In the genomic region with DNA sequence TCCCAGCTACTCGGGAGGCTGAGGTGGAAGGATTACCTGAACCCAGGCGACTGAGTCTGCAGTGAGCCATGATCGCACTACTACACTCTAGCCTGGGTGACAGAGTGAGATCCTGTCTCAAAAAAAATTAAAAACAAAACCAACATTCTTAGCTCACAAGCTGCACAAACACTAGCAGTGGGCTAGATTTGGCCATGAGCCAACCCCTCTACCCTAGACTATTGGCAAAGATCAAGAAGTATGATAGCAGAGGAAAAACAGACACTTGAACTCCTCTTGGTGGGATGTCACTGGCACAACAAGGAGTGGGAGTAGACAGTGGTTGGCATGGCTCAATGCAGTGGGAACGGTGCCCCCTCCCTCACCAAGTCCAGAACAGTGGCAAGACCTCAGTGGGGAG, we compare ENCODE assay signal across 2 cellular contexts.
A peak's percentile ranks its signal among the peaks of the same experiment; 100 is the strongest.
TF ChIP-seq lines count a peak whose summit lies in the region.

No MANE protein-coding gene starts in this region.

TF ChIP-seq in SK-N-SH, 30 proteins besides CTCF, POLR2A, EP300 and RAD21:
- TF ChIP-seq, protein P1, sequence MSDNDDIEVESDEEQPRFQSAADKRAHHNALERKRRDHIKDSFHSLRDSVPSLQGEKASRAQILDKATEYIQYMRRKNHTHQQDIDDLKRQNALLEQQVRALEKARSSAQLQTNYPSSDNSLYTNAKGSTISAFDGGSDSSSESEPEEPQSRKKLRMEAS (IDR thresholded peaks at IDR 0.05; ENCODE audit: low read depth), result no peak
- TF ChIP-seq NFIC (IDR thresholded peaks at IDR 0.05; ENCODE audit: borderline replicate concordance), result peak; percentile 26; the same call in 1 of the 2 replicates
- TF ChIP-seq, protein P2, sequence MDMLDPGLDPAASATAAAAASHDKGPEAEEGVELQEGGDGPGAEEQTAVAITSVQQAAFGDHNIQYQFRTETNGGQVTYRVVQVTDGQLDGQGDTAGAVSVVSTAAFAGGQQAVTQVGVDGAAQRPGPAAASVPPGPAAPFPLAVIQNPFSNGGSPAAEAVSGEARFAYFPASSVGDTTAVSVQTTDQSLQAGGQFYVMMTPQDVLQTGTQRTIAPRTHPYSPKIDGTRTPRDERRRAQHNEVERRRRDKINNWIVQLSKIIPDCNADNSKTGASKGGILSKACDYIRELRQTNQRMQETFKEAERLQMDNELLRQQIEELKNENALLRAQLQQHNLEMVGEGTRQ (IDR thresholded peaks at IDR 0.05; ENCODE audit: borderline replicate concordance, low read depth, low read length), result no peak
- TF ChIP-seq, protein P3, sequence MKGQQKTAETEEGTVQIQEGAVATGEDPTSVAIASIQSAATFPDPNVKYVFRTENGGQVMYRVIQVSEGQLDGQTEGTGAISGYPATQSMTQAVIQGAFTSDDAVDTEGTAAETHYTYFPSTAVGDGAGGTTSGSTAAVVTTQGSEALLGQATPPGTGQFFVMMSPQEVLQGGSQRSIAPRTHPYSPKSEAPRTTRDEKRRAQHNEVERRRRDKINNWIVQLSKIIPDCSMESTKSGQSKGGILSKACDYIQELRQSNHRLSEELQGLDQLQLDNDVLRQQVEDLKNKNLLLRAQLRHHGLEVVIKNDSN (IDR thresholded peaks at IDR 0.05; ENCODE audit: borderline replicate concordance, low read depth), result no peak
- no peak for TF ChIP-seq GATA2 (CRISPR knock-in tag; IDR thresholded peaks at IDR 0.05)
- TF ChIP-seq, protein P4, sequence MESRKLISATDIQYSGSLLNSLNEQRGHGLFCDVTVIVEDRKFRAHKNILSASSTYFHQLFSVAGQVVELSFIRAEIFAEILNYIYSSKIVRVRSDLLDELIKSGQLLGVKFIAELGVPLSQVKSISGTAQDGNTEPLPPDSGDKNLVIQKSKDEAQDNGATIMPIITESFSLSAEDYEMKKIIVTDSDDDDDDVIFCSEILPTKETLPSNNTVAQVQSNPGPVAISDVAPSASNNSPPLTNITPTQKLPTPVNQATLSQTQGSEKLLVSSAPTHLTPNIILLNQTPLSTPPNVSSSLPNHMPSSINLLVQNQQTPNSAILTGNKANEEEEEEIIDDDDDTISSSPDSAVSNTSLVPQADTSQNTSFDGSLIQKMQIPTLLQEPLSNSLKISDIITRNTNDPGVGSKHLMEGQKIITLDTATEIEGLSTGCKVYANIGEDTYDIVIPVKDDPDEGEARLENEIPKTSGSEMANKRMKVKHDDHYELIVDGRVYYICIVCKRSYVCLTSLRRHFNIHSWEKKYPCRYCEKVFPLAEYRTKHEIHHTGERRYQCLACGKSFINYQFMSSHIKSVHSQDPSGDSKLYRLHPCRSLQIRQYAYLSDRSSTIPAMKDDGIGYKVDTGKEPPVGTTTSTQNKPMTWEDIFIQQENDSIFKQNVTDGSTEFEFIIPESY (IDR thresholded peaks at IDR 0.05; ENCODE audit: borderline replicate concordance, low read depth), result no peak
- TF ChIP-seq YY1 (IDR thresholded peaks at IDR 0.05; ENCODE audit: low read depth), result no peak
- no peak for TF ChIP-seq TCF12 (IDR thresholded peaks at IDR 0.05)
TF ChIP-seq in SK-N-SH: peak in this region for 1.

TF ChIP-seq in SK-N-SH treated with all-trans-retinoic acid at 6 μM for 48 hours, 23 proteins besides CTCF, POLR2A, EP300 and RAD21:
- TF ChIP-seq, protein P5, sequence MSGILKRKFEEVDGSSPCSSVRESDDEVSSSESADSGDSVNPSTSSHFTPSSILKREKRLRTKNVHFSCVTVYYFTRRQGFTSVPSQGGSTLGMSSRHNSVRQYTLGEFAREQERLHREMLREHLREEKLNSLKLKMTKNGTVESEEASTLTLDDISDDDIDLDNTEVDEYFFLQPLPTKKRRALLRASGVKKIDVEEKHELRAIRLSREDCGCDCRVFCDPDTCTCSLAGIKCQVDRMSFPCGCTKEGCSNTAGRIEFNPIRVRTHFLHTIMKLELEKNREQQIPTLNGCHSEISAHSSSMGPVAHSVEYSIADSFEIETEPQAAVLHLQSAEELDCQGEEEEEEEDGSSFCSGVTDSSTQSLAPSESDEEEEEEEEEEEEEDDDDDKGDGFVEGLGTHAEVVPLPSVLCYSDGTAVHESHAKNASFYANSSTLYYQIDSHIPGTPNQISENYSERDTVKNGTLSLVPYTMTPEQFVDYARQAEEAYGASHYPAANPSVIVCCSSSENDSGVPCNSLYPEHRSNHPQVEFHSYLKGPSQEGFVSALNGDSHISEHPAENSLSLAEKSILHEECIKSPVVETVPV (CRISPR knock-in tag; IDR thresholded peaks at IDR 0.05), result no peak
- no peak for TF ChIP-seq ZC3H10 (CRISPR knock-in tag; IDR thresholded peaks at IDR 0.05)
